1 cellular context compared by ENCODE assay signal in the genomic region with DNA sequence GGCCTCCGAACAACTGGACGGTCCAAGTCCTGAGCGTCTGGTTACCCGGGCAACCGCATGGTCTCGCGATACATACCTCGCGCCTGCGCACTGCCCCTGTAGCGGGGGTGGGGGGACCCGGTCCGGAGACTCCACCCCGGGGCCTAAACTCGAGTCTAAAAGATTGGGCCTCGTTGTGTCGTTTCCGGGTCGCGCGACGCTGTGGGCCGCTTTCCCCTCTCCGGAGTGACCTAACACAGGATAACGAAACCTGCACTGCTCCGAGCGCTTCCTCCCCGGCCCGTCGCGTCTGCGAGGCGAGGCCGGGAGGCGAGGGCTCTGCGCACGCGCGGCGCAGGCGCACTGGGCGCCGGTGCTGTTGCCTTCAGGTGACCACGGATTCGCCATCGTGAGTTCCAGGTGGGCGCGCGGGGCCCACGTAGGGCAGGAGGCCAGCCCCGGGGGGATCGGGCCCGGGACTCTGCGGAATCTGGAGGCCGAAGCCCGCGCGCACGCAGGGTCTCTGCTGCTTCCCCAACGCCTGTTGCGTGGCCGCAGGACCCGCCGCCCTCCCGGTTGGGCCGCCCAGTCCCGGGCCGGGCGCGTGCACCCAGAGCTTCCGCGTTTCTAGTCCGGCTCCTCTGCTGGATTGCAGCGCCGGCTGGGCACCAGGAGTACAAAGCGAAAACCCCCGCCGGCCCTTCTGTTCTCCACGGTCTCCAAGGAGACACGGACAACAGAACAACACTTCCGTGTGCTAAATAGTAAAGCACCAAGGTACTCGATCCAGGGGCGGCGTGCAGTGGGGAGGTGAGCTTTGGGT.
TF ChIP-seq lines count a peak whose summit lies in the region.

TSS of gene RPP38 (plus strand) at position 345 of the 802 bp plus-strand sequence. CDS start 5,960 bp downstream, outside the sequence.

TF ChIP-seq in HepG2, 621 proteins besides CTCF, POLR2A, EP300 and RAD21 (continued from another document and continues in another):
- TF ChIP-seq, protein P1, sequence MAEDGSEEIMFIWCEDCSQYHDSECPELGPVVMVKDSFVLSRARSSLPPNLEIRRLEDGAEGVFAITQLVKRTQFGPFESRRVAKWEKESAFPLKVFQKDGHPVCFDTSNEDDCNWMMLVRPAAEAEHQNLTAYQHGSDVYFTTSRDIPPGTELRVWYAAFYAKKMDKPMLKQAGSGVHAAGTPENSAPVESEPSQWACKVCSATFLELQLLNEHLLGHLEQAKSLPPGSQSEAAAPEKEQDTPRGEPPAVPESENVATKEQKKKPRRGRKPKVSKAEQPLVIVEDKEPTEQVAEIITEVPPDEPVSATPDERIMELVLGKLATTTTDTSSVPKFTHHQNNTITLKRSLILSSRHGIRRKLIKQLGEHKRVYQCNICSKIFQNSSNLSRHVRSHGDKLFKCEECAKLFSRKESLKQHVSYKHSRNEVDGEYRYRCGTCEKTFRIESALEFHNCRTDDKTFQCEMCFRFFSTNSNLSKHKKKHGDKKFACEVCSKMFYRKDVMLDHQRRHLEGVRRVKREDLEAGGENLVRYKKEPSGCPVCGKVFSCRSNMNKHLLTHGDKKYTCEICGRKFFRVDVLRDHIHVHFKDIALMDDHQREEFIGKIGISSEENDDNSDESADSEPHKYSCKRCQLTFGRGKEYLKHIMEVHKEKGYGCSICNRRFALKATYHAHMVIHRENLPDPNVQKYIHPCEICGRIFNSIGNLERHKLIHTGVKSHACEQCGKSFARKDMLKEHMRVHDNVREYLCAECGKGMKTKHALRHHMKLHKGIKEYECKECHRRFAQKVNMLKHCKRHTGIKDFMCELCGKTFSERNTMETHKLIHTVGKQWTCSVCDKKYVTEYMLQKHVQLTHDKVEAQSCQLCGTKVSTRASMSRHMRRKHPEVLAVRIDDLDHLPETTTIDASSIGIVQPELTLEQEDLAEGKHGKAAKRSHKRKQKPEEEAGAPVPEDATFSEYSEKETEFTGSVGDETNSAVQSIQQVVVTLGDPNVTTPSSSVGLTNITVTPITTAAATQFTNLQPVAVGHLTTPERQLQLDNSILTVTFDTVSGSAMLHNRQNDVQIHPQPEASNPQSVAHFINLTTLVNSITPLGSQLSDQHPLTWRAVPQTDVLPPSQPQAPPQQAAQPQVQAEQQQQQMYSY (CRISPR knock-in tag; IDR thresholded peaks at IDR 0.05): peak; percentile 92
- TF ChIP-seq SP1 (IDR thresholded peaks at IDR 0.05): no peak
- TF ChIP-seq SP1 (CRISPR knock-in tag; IDR thresholded peaks at IDR 0.05): 0 out of 2 replicates have a peak, but pooled peaks have one; percentile 50
- TF ChIP-seq ZNF3 (CRISPR knock-in tag; IDR thresholded peaks at IDR 0.05): no peak
- TF ChIP-seq THAP11 (CRISPR knock-in tag; IDR thresholded peaks at IDR 0.05): peak; percentile 83
- TF ChIP-seq PREB (CRISPR knock-in tag; IDR thresholded peaks at IDR 0.05): no peak
- TF ChIP-seq, protein P2, sequence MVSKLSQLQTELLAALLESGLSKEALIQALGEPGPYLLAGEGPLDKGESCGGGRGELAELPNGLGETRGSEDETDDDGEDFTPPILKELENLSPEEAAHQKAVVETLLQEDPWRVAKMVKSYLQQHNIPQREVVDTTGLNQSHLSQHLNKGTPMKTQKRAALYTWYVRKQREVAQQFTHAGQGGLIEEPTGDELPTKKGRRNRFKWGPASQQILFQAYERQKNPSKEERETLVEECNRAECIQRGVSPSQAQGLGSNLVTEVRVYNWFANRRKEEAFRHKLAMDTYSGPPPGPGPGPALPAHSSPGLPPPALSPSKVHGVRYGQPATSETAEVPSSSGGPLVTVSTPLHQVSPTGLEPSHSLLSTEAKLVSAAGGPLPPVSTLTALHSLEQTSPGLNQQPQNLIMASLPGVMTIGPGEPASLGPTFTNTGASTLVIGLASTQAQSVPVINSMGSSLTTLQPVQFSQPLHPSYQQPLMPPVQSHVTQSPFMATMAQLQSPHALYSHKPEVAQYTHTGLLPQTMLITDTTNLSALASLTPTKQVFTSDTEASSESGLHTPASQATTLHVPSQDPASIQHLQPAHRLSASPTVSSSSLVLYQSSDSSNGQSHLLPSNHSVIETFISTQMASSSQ (IDR thresholded peaks at IDR 0.05; ENCODE audit: low read depth): no peak
- TF ChIP-seq, protein P2 (CRISPR knock-in tag; IDR thresholded peaks at IDR 0.05; ENCODE audit: borderline replicate concordance): peak; percentile 74
- TF ChIP-seq, protein P3, sequence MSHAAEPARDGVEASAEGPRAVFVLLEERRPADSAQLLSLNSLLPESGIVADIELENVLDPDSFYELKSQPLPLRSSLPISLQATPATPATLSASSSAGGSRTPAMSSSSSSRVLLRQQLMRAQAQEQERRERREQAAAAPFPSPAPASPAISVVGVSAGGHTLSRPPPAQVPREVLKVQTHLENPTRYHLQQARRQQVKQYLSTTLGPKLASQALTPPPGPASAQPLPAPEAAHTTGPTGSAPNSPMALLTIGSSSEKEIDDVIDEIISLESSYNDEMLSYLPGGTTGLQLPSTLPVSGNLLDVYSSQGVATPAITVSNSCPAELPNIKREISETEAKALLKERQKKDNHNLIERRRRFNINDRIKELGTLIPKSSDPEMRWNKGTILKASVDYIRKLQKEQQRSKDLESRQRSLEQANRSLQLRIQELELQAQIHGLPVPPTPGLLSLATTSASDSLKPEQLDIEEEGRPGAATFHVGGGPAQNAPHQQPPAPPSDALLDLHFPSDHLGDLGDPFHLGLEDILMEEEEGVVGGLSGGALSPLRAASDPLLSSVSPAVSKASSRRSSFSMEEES (CRISPR knock-in tag; IDR thresholded peaks at IDR 0.05): peak; percentile 66; the same call in 1 of the 2 replicates
- no peak; the same call in 1 of the 2 replicates for TF ChIP-seq SIN3B (IDR thresholded peaks at IDR 0.05; ENCODE audit: low read length)
- TF ChIP-seq WIZ (CRISPR knock-in tag; IDR thresholded peaks at IDR 0.05): peak; percentile 95
- peak; percentile 66 for TF ChIP-seq MED8 (CRISPR knock-in tag; IDR thresholded peaks at IDR 0.05; ENCODE audit: insufficient replicate concordance)
- TF ChIP-seq ZNF598 (CRISPR knock-in tag; IDR thresholded peaks at IDR 0.05; ENCODE audit: borderline replicate concordance): peak; percentile 73; the same call in 1 of the 2 replicates
- TF ChIP-seq, protein P4, sequence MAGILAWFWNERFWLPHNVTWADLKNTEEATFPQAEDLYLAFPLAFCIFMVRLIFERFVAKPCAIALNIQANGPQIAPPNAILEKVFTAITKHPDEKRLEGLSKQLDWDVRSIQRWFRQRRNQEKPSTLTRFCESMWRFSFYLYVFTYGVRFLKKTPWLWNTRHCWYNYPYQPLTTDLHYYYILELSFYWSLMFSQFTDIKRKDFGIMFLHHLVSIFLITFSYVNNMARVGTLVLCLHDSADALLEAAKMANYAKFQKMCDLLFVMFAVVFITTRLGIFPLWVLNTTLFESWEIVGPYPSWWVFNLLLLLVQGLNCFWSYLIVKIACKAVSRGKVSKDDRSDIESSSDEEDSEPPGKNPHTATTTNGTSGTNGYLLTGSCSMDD (CRISPR knock-in tag; IDR thresholded peaks at IDR 0.05): no peak; the same call in 1 of the 2 replicates
- TF ChIP-seq ZNF264 (CRISPR knock-in tag; IDR thresholded peaks at IDR 0.05): no peak
- peak; percentile 94 for TF ChIP-seq MYC (CRISPR knock-in tag; IDR thresholded peaks at IDR 0.05; ENCODE audit: borderline replicate concordance)
- TF ChIP-seq MAZ (IDR thresholded peaks at IDR 0.05; ENCODE audit: borderline replicate concordance, low read depth, low read length): peak; percentile 25; the same call in 1 of the 2 replicates
- TF ChIP-seq MAZ (CRISPR knock-in tag; IDR thresholded peaks at IDR 0.05; ENCODE audit: low read depth): peak; percentile 75; the same call in 1 of the 2 replicates
- TF ChIP-seq HBP1 (CRISPR knock-in tag; IDR thresholded peaks at IDR 0.05; ENCODE audit: low read depth): no peak
- peak; percentile 15; the same call in 1 of the 2 replicates for TF ChIP-seq MIXL1 (CRISPR knock-in tag; IDR thresholded peaks at IDR 0.05)
- TF ChIP-seq ZNF33A (CRISPR knock-in tag; IDR thresholded peaks at IDR 0.05; ENCODE audit: borderline replicate concordance): 0 out of 2 replicates have a peak, but pooled peaks have one; percentile 10
- no peak for TF ChIP-seq BHLHE40 (IDR thresholded peaks at IDR 0.05; ENCODE audit: low read length)
- no peak for TF ChIP-seq CHD4 (IDR thresholded peaks at IDR 0.05; ENCODE audit: borderline replicate concordance, low read length)
- no peak for TF ChIP-seq CCAR2 (optimal IDR thresholded peaks at IDR 0.05; ENCODE audit: low read depth, low read length)
- TF ChIP-seq SIX4 (CRISPR knock-in tag; IDR thresholded peaks at IDR 0.05): no peak; the same call in 1 of the 2 replicates
- TF ChIP-seq, protein P5, sequence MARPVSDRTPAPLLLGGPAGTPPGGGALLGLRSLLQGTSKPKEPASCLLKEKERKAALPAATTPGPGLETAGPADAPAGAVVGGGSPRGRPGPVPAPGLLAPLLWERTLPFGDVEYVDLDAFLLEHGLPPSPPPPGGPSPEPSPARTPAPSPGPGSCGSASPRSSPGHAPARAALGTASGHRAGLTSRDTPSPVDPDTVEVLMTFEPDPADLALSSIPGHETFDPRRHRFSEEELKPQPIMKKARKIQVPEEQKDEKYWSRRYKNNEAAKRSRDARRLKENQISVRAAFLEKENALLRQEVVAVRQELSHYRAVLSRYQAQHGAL (CRISPR knock-in tag; IDR thresholded peaks at IDR 0.05; ENCODE audit: not compliant biosample characterization): no peak
